21 cellular contexts compared by ENCODE assay signal in the genomic region with DNA sequence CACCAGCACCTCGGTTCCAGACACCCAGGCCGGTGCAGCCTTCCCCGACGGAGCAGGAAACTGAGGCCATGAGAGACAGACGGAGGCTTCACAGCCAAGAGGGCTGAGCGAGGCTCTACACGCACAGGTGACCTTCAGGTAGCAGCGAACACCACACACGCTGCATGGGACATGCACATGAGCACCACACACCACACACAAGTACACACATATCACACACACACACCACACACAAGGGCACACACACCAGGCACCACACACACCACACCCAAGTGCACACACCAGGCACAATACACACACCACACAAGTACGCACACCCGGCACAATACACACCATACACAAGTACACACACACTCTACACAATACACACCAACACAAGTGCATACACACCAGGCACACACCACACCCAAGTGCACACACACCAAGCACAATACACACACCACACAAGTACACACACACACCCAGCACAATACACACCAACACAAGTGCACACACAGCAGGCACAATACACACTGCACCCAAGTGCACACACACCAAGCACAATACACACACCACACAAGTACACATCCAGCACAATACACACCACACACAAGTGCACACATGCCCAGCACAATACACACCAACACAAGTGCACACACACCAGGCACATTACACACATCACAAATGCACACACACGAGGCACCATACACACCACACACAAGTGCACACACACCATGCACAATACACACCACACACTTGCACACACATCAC.
"Had no signal": no experiment of that assay in that cellular context is flagged by ENCODE, and none has a peak within 500 bp of the region (broad histone marks: within the 10 kb centered on the region; RNA-seq: fewer than 3 reads in every experiment).

No MANE protein-coding gene starts in this region.

- H3K9ac ChIP-seq: parathyroid adenoma had no signal

- ATAC-seq: activated CD4-positive, CD25-positive, alpha-beta regulatory T cell treated with anti-CD3 and anti-CD28 coated beads, Interleukin-2, amount 50 U/mL, for 24 hours; activated naive CD8-positive, alpha-beta T cell treated with anti-CD3 and anti-CD28 coated beads, Interleukin-2, amount 50 U/mL, for 24 hours; activated T-cell treated with anti-CD3 and anti-CD28 coated beads, Interleukin-2, amount 50 U/mL, for 4 hours; naive thymus-derived CD8-positive, alpha-beta T cell had no signal

- DNase-seq: activated CD4-positive, alpha-beta T cell treated with anti-CD3 and anti-CD28 coated beads, Interleukin-2, amount 10 ng/mL, durations not matched to agents 7 days and 5 days; activated CD8-positive, alpha-beta T cell treated with anti-CD3 and anti-CD28 coated beads, Interleukin-2, amount 10 ng/mL, durations not matched to agents 7 days and 5 days; activated naive CD4-positive, alpha-beta T cell treated with anti-CD3 and anti-CD28 coated beads, Interleukin-2, amount 10 ng/mL, durations not matched to agents 7 days and 5 days; activated naive CD8-positive, alpha-beta T cell treated with anti-CD3 and anti-CD28 coated beads, Interleukin-2, amount 50 U/mL, for 24 hours; activated T-cell treated with anti-CD3 and anti-CD28 coated beads, Interleukin-2, amount 50 U/mL, for 4 hours; anterior cingulate cortex; cerebellar nuclear complex; cortex of kidney; kidney glomerular epithelial cell; mesendoderm; stimulated activated naive CD4-positive, alpha-beta T cell treated with Interleukin-2 at 50 U/mL for 16 hours; T1000; tibial artery had no signal

- FAIRE-seq: endometrium, frontal cortex had no signal

- H3K79me2 ChIP-seq: parathyroid adenoma had no signal

- H3K9me3 ChIP-seq: breast epithelium, neutrophil, tibial artery, vagina had no signal

- H2AFZ ChIP-seq: parathyroid adenoma had no signal

- H3K27me3 ChIP-seq: breast epithelium, neutrophil, tibial artery, vagina had no signal

- H3K4me1 ChIP-seq: parathyroid adenoma, tibial artery had no signal

- H3K4me3 ChIP-seq: tibial artery, vagina had no signal

- H3K27ac ChIP-seq: neutrophil, parathyroid adenoma, tibial artery, vagina had no signal

- H3K36me3 ChIP-seq: breast epithelium, neutrophil, tibial artery, vagina had no signal
